In the genomic region with DNA sequence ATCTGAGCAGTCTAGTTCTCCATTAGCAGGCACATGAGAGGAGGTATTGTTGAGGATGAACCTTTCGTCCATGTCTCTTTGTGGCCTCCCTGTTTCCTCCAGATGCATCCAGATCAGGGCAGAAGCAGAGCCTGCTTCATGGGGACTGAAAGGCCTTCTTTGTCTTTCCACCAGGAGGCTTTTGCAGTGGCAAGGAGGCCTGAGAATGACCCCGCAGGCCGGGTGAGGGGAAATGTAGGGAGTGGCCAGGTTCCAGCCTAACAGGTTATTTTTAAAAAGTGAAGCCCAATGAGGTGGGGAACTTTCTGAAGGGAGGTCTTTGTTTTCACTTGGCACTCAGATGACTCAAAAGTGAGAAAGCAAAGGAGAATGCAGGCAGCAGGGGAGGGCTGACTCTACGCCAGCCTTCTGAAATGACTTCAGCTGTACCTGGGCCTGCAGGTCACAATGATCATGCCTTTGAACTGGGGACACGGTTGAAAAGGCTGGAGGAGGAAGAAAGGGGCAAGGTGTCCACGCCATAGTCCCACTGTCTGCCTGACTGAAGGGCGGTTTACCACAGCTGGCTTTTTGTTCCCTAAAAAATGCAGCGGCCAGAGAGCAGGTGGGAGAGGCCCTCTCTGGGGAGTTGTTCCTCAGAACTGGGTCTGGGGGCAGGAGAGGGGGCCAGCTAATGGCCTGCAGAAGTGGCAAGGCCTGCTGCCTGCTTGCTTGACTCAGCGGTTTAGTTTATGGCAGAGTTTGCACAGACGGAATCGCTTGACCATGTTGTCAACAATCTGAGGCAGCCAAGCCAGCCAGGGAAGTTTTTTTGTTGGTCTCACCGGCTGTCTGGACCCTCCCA, we compare ENCODE assay signal across 8 cellular contexts. TPM values are rescaled to one million over a fixed set of nuclear protein-coding genes. Genes with fewer than 3 reads are reported as not detected.
A peak's percentile ranks its signal among the peaks of the same experiment; 100 is the strongest.
DNase-seq lines count a peak whose midpoint lies in the region; ATAC-seq and TF ChIP-seq lines count a peak whose summit lies in the region.

No MANE protein-coding gene starts in this region.

- peak; percentile 27; the same call in 2 of the 3 replicates for TF ChIP-seq CTCF in GM12872 (IDR thresholded peaks at IDR 0.05; ENCODE audit: insufficient read depth, low read depth, low read length)

- CTCF ChIA-PET in activated CD8-positive, alpha-beta T cell treated with anti-CD3 and anti-CD28 coated beads, Interleukin-2, amount 10 ng/mL, durations not matched to agents 7 days and 5 days (lab: Charles Lee): interaction anchor here (0.9 to 2.7 kb wide), 11 partner anchors 8 to 48 kb away, joined by 3 to 17 read pairs (median 5); no protein-coding TSS in a partner anchor

- H3K4me1 Mint-ChIP-seq in activated CD8-positive, alpha-beta T cell treated with anti-CD3 and anti-CD28 coated beads, Interleukin-2, amount 10 ng/mL, durations not matched to agents 7 days and 5 days (ENCODE audit: low read depth): peaks cover 89% of the 10 kb centered on the region

- H3K27ac Mint-ChIP-seq in activated CD8-positive, alpha-beta T cell treated with anti-CD3 and anti-CD28 coated beads, Interleukin-2, amount 10 ng/mL, durations not matched to agents 7 days and 5 days: peak overlapping the region; percentile 85

- H3K27me3 Mint-ChIP-seq in activated CD8-positive, alpha-beta T cell treated with anti-CD3 and anti-CD28 coated beads, Interleukin-2, amount 10 ng/mL, durations not matched to agents 7 days and 5 days (ENCODE audit: low read depth): no peaks in the 10 kb centered on the region

- peak; percentile 42 for DNase-seq in HK-2 (ENCODE audit: unreplicated experiment)
- no peak for DNase-seq in activated CD8-positive, alpha-beta T cell treated with anti-CD3 and anti-CD28 coated beads, Interleukin-2, amount 10 ng/mL, durations not matched to agents 7 days and 5 days
- DNase-seq in iPS DF 19.7 (ENCODE audit: low read depth, low spot score): peak; percentile 61
- peak; percentile 56 for DNase-seq in stimulated activated CD4-positive, alpha-beta T cell treated with anti-CD3 and anti-CD28 coated beads, Interleukin-4, amount 100 ng/mL, for 24 hours
- no peak for DNase-seq in NCI-H1417 treated with DMSO at 0.1 percent for 48 hours (lab: John Stamatoyannopoulos, UW)
- no peak for DNase-seq in effector CD8-positive, alpha-beta T cell (lab: John Stamatoyannopoulos, UW)

- peaks cover 36% of the 10 kb centered on the region for H3K36me3 Mint-ChIP-seq in activated CD8-positive, alpha-beta T cell treated with anti-CD3 and anti-CD28 coated beads, Interleukin-2, amount 10 ng/mL, durations not matched to agents 7 days and 5 days (ENCODE audit: low read depth)

- H3K9me3 Mint-ChIP-seq in activated CD8-positive, alpha-beta T cell treated with anti-CD3 and anti-CD28 coated beads, Interleukin-2, amount 10 ng/mL, durations not matched to agents 7 days and 5 days (ENCODE audit: insufficient read depth): no peaks in the 10 kb centered on the region

- POLR2A ChIA-PET in activated CD8-positive, alpha-beta T cell treated with anti-CD3 and anti-CD28 coated beads, Interleukin-2, amount 10 ng/mL, durations not matched to agents 7 days and 5 days (lab: Charles Lee): interaction anchor here (0.5 to 2.0 kb wide), 7 partner anchors 9 to 1194 kb away, joined by 3 to 13 read pairs (median 5); no protein-coding TSS in a partner anchor

- H3K4me3 Mint-ChIP-seq in activated CD8-positive, alpha-beta T cell treated with anti-CD3 and anti-CD28 coated beads, Interleukin-2, amount 10 ng/mL, durations not matched to agents 7 days and 5 days: peak overlapping the region; percentile 60

- peak; percentile 81 for ATAC-seq in GM21390 (IDR thresholded peaks at IDR 0.05; ENCODE audit: unreplicated experiment)
- peak; percentile 47 for ATAC-seq in activated CD8-positive, alpha-beta T cell treated with anti-CD3 and anti-CD28 coated beads, Interleukin-2, amount 10 ng/mL, durations not matched to agents 7 days and 5 days

RNA-seq across cellular contexts. Expression of a gene that starts 28.7 kb away (rescaled TPM):
- total RNA-seq in activated CD8-positive, alpha-beta T cell treated with anti-CD3 and anti-CD28 coated beads, Interleukin-2, amount 10 ng/mL, durations not matched to agents 7 days and 5 days: 10 to 100 TPM; 38.3 to 42.3 TPM

Comparison
In these comparisons a context has a peak if more than half of its experiments do, and no peak if none do; other contexts are left out.
1. DNase-seq: peak in HK-2 (single experiment), iPS DF 19.7 (single experiment) and stimulated activated CD4-positive, alpha-beta T cell treated with anti-CD3 and anti-CD28 coated beads, Interleukin-4, amount 100 ng/mL, for 24 hours (single experiment); none in activated CD8-positive, alpha-beta T cell treated with anti-CD3 and anti-CD28 coated beads, Interleukin-2, amount 10 ng/mL, durations not matched to agents 7 days and 5 days (single experiment), NCI-H1417 treated with DMSO at 0.1 percent for 48 hours (single experiment) and effector CD8-positive, alpha-beta T cell (single experiment).